ENCODE assay signal across 1 cellular context in the genomic region with DNA sequence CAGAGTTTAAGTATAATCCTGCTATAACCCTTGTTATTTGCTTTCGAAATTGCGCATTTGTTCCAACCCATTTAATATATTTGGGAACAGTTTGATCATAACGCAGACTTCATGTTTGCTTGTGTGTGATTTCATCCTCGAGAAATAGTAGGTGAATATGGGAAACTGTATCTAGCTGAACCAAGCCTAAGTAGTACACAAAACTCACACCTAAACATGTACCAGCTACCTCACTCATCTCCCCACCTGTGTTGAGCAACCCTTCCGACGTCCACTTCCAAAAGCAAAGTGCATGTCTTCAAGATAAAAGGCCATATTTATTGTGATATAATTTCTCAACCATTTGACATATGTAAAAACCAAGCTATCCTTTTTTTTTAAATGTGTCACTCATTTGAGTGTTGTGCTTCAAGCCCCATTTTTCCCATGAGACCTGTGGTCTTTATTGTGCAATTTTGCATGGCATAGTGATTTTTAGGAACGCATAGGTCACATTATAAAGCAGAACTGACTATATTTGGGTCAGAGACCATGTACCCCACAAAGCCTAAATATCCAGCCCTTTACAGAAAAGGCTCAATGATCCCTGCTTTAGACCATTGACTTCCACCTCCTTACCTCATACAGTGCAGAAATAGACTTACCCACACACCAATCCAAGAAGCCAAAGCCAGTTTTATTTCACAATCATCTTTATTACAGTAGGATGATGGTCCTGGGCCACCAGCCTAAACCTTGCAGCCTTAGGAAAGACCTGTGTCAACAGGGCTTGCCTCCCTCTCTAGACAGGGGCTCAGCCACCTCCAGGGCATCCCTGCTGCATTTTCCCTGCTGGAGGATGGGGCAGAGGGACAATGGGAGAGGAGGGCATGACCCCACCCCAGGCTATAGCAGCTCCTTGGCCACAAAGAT.
TF ChIP-seq lines count a peak whose summit lies in the region.

No MANE protein-coding gene starts in this region.

TF ChIP-seq in K562, 482 proteins besides CTCF, POLR2A, EP300 and RAD21 (continued from another document):
- TF ChIP-seq, protein P1, sequence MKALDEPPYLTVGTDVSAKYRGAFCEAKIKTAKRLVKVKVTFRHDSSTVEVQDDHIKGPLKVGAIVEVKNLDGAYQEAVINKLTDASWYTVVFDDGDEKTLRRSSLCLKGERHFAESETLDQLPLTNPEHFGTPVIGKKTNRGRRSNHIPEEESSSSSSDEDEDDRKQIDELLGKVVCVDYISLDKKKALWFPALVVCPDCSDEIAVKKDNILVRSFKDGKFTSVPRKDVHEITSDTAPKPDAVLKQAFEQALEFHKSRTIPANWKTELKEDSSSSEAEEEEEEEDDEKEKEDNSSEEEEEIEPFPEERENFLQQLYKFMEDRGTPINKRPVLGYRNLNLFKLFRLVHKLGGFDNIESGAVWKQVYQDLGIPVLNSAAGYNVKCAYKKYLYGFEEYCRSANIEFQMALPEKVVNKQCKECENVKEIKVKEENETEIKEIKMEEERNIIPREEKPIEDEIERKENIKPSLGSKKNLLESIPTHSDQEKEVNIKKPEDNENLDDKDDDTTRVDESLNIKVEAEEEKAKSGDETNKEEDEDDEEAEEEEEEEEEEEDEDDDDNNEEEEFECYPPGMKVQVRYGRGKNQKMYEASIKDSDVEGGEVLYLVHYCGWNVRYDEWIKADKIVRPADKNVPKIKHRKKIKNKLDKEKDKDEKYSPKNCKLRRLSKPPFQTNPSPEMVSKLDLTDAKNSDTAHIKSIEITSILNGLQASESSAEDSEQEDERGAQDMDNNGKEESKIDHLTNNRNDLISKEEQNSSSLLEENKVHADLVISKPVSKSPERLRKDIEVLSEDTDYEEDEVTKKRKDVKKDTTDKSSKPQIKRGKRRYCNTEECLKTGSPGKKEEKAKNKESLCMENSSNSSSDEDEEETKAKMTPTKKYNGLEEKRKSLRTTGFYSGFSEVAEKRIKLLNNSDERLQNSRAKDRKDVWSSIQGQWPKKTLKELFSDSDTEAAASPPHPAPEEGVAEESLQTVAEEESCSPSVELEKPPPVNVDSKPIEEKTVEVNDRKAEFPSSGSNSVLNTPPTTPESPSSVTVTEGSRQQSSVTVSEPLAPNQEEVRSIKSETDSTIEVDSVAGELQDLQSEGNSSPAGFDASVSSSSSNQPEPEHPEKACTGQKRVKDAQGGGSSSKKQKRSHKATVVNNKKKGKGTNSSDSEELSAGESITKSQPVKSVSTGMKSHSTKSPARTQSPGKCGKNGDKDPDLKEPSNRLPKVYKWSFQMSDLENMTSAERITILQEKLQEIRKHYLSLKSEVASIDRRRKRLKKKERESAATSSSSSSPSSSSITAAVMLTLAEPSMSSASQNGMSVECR (CRISPR knock-in tag; IDR thresholded peaks at IDR 0.05) = peak; percentile 43; the same call in 1 of the 2 replicates
- TF ChIP-seq ETV6 (IDR thresholded peaks at IDR 0.05; ENCODE audit: borderline replicate concordance in 1 of 2, low read depth in 2 of 2, low read length in 1 of 2) (no peak), ETV6 (CRISPR knock-in tag; IDR thresholded peaks at IDR 0.05; ENCODE audit: borderline replicate concordance) (no peak), ZNF134 (CRISPR knock-in tag; conservative IDR thresholded peaks at IDR 0.05) (peak; percentile 30; the same call in 1 of the 2 replicates), TGIF2 (CRISPR knock-in tag; IDR thresholded peaks at IDR 0.05) (no peak), POLR2B (IDR thresholded peaks at IDR 0.05; ENCODE audit: low read depth, partially characterized antibody) (peak; percentile 57), KDM5B (IDR thresholded peaks at IDR 0.05; ENCODE audit: insufficient replicate concordance, low read depth, low read length) (no peak), NR2C1 (IDR thresholded peaks at IDR 0.05) (no peak), NR2C1 (tag; IDR thresholded peaks at IDR 0.05) (no peak)
- TF ChIP-seq, protein P2, sequence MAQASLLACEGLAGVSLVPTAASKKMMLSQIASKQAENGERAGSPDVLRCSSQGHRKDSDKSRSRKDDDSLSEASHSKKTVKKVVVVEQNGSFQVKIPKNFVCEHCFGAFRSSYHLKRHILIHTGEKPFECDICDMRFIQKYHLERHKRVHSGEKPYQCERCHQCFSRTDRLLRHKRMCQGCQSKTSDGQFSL (CRISPR knock-in tag; IDR thresholded peaks at IDR 0.05) = no peak
- TF ChIP-seq, protein P2 (tag; IDR thresholded peaks at IDR 0.05) = no peak
